ENCODE assay signal across 30 cellular contexts in genomic region chr2:101976887-101977286, GRCh38. TPM values are rescaled to one million over a fixed set of nuclear protein-coding genes. Genes with fewer than 3 reads are reported as not detected.
DNase-seq lines count a peak whose midpoint lies in the region; ATAC-seq and TF ChIP-seq lines count a peak whose summit lies in the region.
"Had no signal": no experiment of that assay in that cellular context is flagged by ENCODE, and none has a peak within 500 bp of the region (broad histone marks: within the 10 kb centered on the region; RNA-seq: fewer than 3 reads in every experiment).

No MANE protein-coding gene starts in this region.

- peaks cover 12% of the 10 kb centered on the region for H3F3A ChIP-seq in neural progenitor cell (ENCODE audit: low read depth)

- no peak overlapping the region for H3K4me3 Mint-ChIP-seq in neural progenitor cell
- H3K4me3 Mint-ChIP-seq: activated CD4-positive, alpha-beta memory T cell treated with anti-CD3 and anti-CD28 coated beads for 36 hours; activated naive CD4-positive, alpha-beta T cell treated with anti-CD3 and anti-CD28 coated beads, Interleukin-2, amount 50 U/mL, for 24 hours; naive thymus-derived CD8-positive, alpha-beta T cell had no signal

- no peak overlapping the region for H3K27ac Mint-ChIP-seq in neural progenitor cell
- H3K27ac Mint-ChIP-seq: activated CD4-positive, alpha-beta memory T cell treated with anti-CD3 and anti-CD28 coated beads for 36 hours; activated naive CD4-positive, alpha-beta T cell treated with anti-CD3 and anti-CD28 coated beads, Interleukin-2, amount 50 U/mL, for 24 hours had no signal

- peak; percentile 63 for ATAC-seq in HG02678 (IDR thresholded peaks at IDR 0.05; ENCODE audit: unreplicated experiment)
- ATAC-seq in HG03175 (IDR thresholded peaks at IDR 0.05; ENCODE audit: unreplicated experiment): no peak
- no peak for ATAC-seq in GM19035 (IDR thresholded peaks at IDR 0.05; ENCODE audit: unreplicated experiment)
- ATAC-seq: lower lobe of right lung; naive thymus-derived CD8-positive, alpha-beta T cell had no signal

- TF ChIP-seq CTCF in neural progenitor cell (IDR thresholded peaks at IDR 0.05): no peak

- no peak overlapping the region for H3K9ac ChIP-seq in BLaER1 treated with 17β-estradiol and CSF1 and Interleukin-3, amounts not matched to agents 10 nM and 100 nM
- H3K9ac ChIP-seq in neural progenitor cell: no peak overlapping the region

- H3K4me3 ChIP-seq in BLaER1 treated with 17β-estradiol and CSF1 and Interleukin-3, amounts not matched to agents 10 nM and 100 nM: no peak overlapping the region
- no peak overlapping the region for H3K4me3 ChIP-seq in neural progenitor cell
- H3K4me3 ChIP-seq: lower lobe of right lung, sigmoid colon, transverse colon had no signal

- no peaks in the 10 kb centered on the region for H3K27me3 ChIP-seq in BLaER1 treated with 17β-estradiol and CSF1 and Interleukin-3, amounts not matched to agents 10 nM and 100 nM
- H3K27me3 ChIP-seq in neural progenitor cell: no peaks in the 10 kb centered on the region
- H3K27me3 ChIP-seq: sigmoid colon, transverse colon had no signal

- H4K20me1 ChIP-seq in BLaER1 treated with 17β-estradiol and CSF1 and Interleukin-3, amounts not matched to agents 10 nM and 100 nM: no peaks in the 10 kb centered on the region
- no peaks in the 10 kb centered on the region for H4K20me1 ChIP-seq in neural progenitor cell (ENCODE audit: low read depth)

- peaks cover 35% of the 10 kb centered on the region for H3K4me1 Mint-ChIP-seq in neural progenitor cell
- H3K4me1 Mint-ChIP-seq: activated naive CD4-positive, alpha-beta T cell treated with anti-CD3 and anti-CD28 coated beads, Interleukin-2, amount 50 U/mL, for 24 hours had no signal

- peaks cover 4% of the 10 kb centered on the region for H3K27me3 Mint-ChIP-seq in neural progenitor cell (ENCODE audit: insufficient read depth, low read depth)
- H3K27me3 Mint-ChIP-seq: activated CD4-positive, alpha-beta memory T cell treated with anti-CD3 and anti-CD28 coated beads for 36 hours; activated naive CD4-positive, alpha-beta T cell treated with anti-CD3 and anti-CD28 coated beads, Interleukin-2, amount 50 U/mL, for 24 hours; naive thymus-derived CD8-positive, alpha-beta T cell had no signal

- no peaks in the 10 kb centered on the region for H3K79me2 ChIP-seq in neural progenitor cell (ENCODE audit: low read depth)

- H3K9me3 Mint-ChIP-seq in neural progenitor cell: peaks cover 4% of the 10 kb centered on the region

- H2AFZ ChIP-seq in neural progenitor cell (replicated peaks): no peak overlapping the region

- H3K4me1 ChIP-seq in BLaER1 treated with 17β-estradiol and CSF1 and Interleukin-3, amounts not matched to agents 10 nM and 100 nM: peaks cover 8 to 58% (median 21%) of the 10 kb centered on the region in 10 experiments; a peak in 17 of 20 replicates
- peaks cover 17% of the 10 kb centered on the region for H3K4me1 ChIP-seq in neural progenitor cell
- H3K4me1 ChIP-seq: lower lobe of right lung, transverse colon had no signal

- peaks cover 0 to 8% (median 5%) of the 10 kb centered on the region in 11 experiments; a peak in 12 of 22 replicates for H3K9me3 ChIP-seq in BLaER1 treated with 17β-estradiol and CSF1 and Interleukin-3, amounts not matched to agents 10 nM and 100 nM (replicated peaks in 1 of 11)
- H3K9me3 ChIP-seq in neural progenitor cell (ENCODE audit: low read depth): no peaks in the 10 kb centered on the region
- H3K9me3 ChIP-seq: lower lobe of right lung, sigmoid colon, transverse colon had no signal

- peak overlapping the region in 7 of 11 experiments; percentile 2 to 30 (median 25); a peak in 10 of 22 replicates for H3K4me2 ChIP-seq in BLaER1 treated with 17β-estradiol and CSF1 and Interleukin-3, amounts not matched to agents 10 nM and 100 nM
- H3K4me2 ChIP-seq in neural progenitor cell: no peak overlapping the region

- no peaks in the 10 kb centered on the region for H3K36me3 ChIP-seq in BLaER1 treated with 17β-estradiol and CSF1 and Interleukin-3, amounts not matched to agents 10 nM and 100 nM
- no peaks in the 10 kb centered on the region for H3K36me3 ChIP-seq in neural progenitor cell
- H3K36me3 ChIP-seq: lower lobe of right lung, sigmoid colon, transverse colon had no signal

- DNase-seq in RPMI7951 (ENCODE audit: low read depth) (peak; percentile 41), neural progenitor cell (ENCODE audit: low spot score) (peak; percentile 30), GM19240 (ENCODE audit: insufficient read length, low spot score) (no peak)
- DNase-seq in activated CD4-positive, alpha-beta T cell treated with anti-CD3 and anti-CD28 coated beads for 4 hours: no peak
- DNase-seq: activated CD4-positive, alpha-beta memory T cell treated with anti-CD3 and anti-CD28 coated beads for 36 hours; activated CD4-positive, CD25-positive, alpha-beta regulatory T cell treated with anti-CD3 and anti-CD28 coated beads, Interleukin-2, amount 50 U/mL, for 72 hours; anterior cingulate cortex; Calu3; DMS79; GDM1; hippocampal formation; lower lobe of right lung; naive thymus-derived CD8-positive, alpha-beta T cell; NCI-H1105 treated with DMSO at 0.1 percent for 48 hours; NCI-H1930; NCI-H526; nucleus accumbens; Right ventricle myocardium superior; sigmoid colon; stimulated activated CD4-positive, alpha-beta T cell treated with anti-CD3 and anti-CD28 coated beads, Interleukin-4, amount 100 ng/mL, for 4 hours; transverse colon had no signal

- no peaks in the 10 kb centered on the region for H3K36me3 Mint-ChIP-seq in neural progenitor cell
- H3K36me3 Mint-ChIP-seq: activated CD4-positive, alpha-beta memory T cell treated with anti-CD3 and anti-CD28 coated beads for 36 hours; activated naive CD4-positive, alpha-beta T cell treated with anti-CD3 and anti-CD28 coated beads, Interleukin-2, amount 50 U/mL, for 24 hours had no signal

- H3K27ac ChIP-seq in BLaER1 treated with 17β-estradiol and CSF1 and Interleukin-3, amounts not matched to agents 10 nM and 100 nM: no peak overlapping the region
- no peak overlapping the region for H3K27ac ChIP-seq in neural progenitor cell
- H3K27ac ChIP-seq: lower lobe of right lung, sigmoid colon, transverse colon had no signal

RNA-seq across cellular contexts. Expression of gene IL1R2, which starts 14.9 kb away (rescaled TPM):
- total RNA-seq in RPMI7951 (2014; rRNA removed; shearing (Covaris generic)): 3.0 and 4.3 TPM in 2 replicates
- not detected in 2 replicates for total RNA-seq in neural progenitor cell (ENCODE audit: low replicate concordance)
- total RNA-seq: A172; bronchial epithelial cell; Calu3; M059J; naive thymus-derived CD8-positive, alpha-beta T cell; T-helper 2 cell treated with Interferon-gamma antibody and Interleukin-4, amounts not matched to agents 100 ng/mL and 5 ng/mL, for 36 hours had no signal

Comparison
In these comparisons a context has a peak if more than half of its experiments do, and no peak if none do; other contexts are left out.
1. DNase-seq: peak in RPMI7951 (single experiment) and neural progenitor cell (single experiment); none in GM19240 (single experiment) and activated CD4-positive, alpha-beta T cell treated with anti-CD3 and anti-CD28 coated beads for 4 hours (0 of 2).